In genomic region chr12:28415755-28416154, GRCh38 we compare ENCODE assay signal across 15 cellular contexts.
DNase-seq lines count a peak whose midpoint lies in the region; ATAC-seq and TF ChIP-seq lines count a peak whose summit lies in the region.
"Had no signal": no experiment of that assay in that cellular context is flagged by ENCODE, and none has a peak within 500 bp of the region (broad histone marks: within the 10 kb centered on the region; RNA-seq: fewer than 3 reads in every experiment).

No MANE protein-coding gene starts in this region.

- no peaks in the 10 kb centered on the region for H3K36me3 ChIP-seq in colonic mucosa

- TF ChIP-seq CTCF in colonic mucosa (IDR thresholded peaks at IDR 0.05), result no peak

- POLR2A ChIA-PET in activated CD4-positive, alpha-beta T cell treated with anti-CD3 and anti-CD28 coated beads for 36 hours (lab: Charles Lee), result no interaction called here

- no peak for ATAC-seq in activated CD4-positive, alpha-beta T cell treated with anti-CD3 and anti-CD28 coated beads for 36 hours
- ATAC-seq: CD8-positive, alpha-beta T cell had no signal

- no peaks in the 10 kb centered on the region for H3K27me3 ChIP-seq in colonic mucosa

- H3K27ac Mint-ChIP-seq in activated CD4-positive, alpha-beta T cell treated with anti-CD3 and anti-CD28 coated beads for 36 hours, result no peak overlapping the region
- H3K27ac Mint-ChIP-seq: activated naive CD8-positive, alpha-beta T cell treated with anti-CD3 and anti-CD28 coated beads, Interleukin-2, amount 10 ng/mL, durations not matched to agents 7 days and 5 days; CD8-positive, alpha-beta T cell had no signal

- no peaks in the 10 kb centered on the region for H3K4me1 ChIP-seq in colonic mucosa

- peak; percentile 88 for DNase-seq in EH (ENCODE audit: low read depth)
- peak; percentile 71 for DNase-seq in RKO (ENCODE audit: low spot score)
- DNase-seq in epithelial cell of prostate (ENCODE audit: low read depth, low spot score), result peak; percentile 0
- DNase-seq in non-pigmented ciliary epithelial cell (ENCODE audit: low read depth), result peak; percentile 67
- DNase-seq in activated CD4-positive, alpha-beta T cell treated with anti-CD3 and anti-CD28 coated beads for 36 hours, result no peak
- no peak for DNase-seq in GM19240 (ENCODE audit: insufficient read length, low spot score)
- DNase-seq in colonic mucosa, result no peak
- DNase-seq in NCI-H524 (lab: John Stamatoyannopoulos, UW), result no peak
- DNase-seq: activated naive CD8-positive, alpha-beta T cell treated with anti-CD3 and anti-CD28 coated beads, Interleukin-2, amount 10 ng/mL, durations not matched to agents 7 days and 5 days; CD8-positive, alpha-beta T cell; islet precursor cell; NCI-H2107; PC-9; stimulated activated CD4-positive, alpha-beta T cell treated with anti-CD3 and anti-CD28 coated beads, Interleukin-15, amount 100 ng/mL, for 24 hours had no signal

- peaks cover 21% of the 10 kb centered on the region for H3K36me3 Mint-ChIP-seq in activated CD4-positive, alpha-beta T cell treated with anti-CD3 and anti-CD28 coated beads for 36 hours (ENCODE audit: low read depth)

- peaks cover 4% of the 10 kb centered on the region for H3K4me1 Mint-ChIP-seq in activated CD4-positive, alpha-beta T cell treated with anti-CD3 and anti-CD28 coated beads for 36 hours
- H3K4me1 Mint-ChIP-seq: activated naive CD8-positive, alpha-beta T cell treated with anti-CD3 and anti-CD28 coated beads, Interleukin-2, amount 10 ng/mL, durations not matched to agents 7 days and 5 days; neural crest cell had no signal

- H3K27ac ChIP-seq in epithelial cell of prostate (no peak overlapping the region), colonic mucosa (no peak overlapping the region)
- H3K27ac ChIP-seq: PC-9 had no signal

- no peaks in the 10 kb centered on the region for H3K9me3 Mint-ChIP-seq in activated CD4-positive, alpha-beta T cell treated with anti-CD3 and anti-CD28 coated beads for 36 hours (ENCODE audit: low read depth)

- H3K9ac ChIP-seq in colonic mucosa (ENCODE audit: low read depth in 2 of 2, low read length in 2 of 2), result no peak overlapping the region

- no peak overlapping the region for H3K4me3 ChIP-seq in colonic mucosa
- H3K4me3 ChIP-seq: PC-9 had no signal

- no peak overlapping the region for H3K4me3 Mint-ChIP-seq in activated CD4-positive, alpha-beta T cell treated with anti-CD3 and anti-CD28 coated beads for 36 hours
- H3K4me3 Mint-ChIP-seq: activated naive CD8-positive, alpha-beta T cell treated with anti-CD3 and anti-CD28 coated beads, Interleukin-2, amount 10 ng/mL, durations not matched to agents 7 days and 5 days; CD8-positive, alpha-beta T cell; neural crest cell had no signal

- no peaks in the 10 kb centered on the region for H3K27me3 Mint-ChIP-seq in activated CD4-positive, alpha-beta T cell treated with anti-CD3 and anti-CD28 coated beads for 36 hours
- H3K27me3 Mint-ChIP-seq: activated naive CD8-positive, alpha-beta T cell treated with anti-CD3 and anti-CD28 coated beads, Interleukin-2, amount 10 ng/mL, durations not matched to agents 7 days and 5 days had no signal

- no peaks in the 10 kb centered on the region for H3K9me3 ChIP-seq in colonic mucosa

- intact Hi-C loops in activated CD4-positive, alpha-beta T cell treated with anti-CD3 and anti-CD28 coated beads for 36 hours (cut with DNase I, micrococcal nuclease), result no loop called here
- intact Hi-C loops in colonic mucosa (cut with DNase I), result no loop called here

- CTCF ChIA-PET in activated CD4-positive, alpha-beta T cell treated with anti-CD3 and anti-CD28 coated beads for 36 hours (lab: Charles Lee), result interaction anchor here (1.1 kb wide), 1 partner anchor 10 kb away, joined by 4 read pairs; no protein-coding TSS in a partner anchor

Comparison
In these comparisons a context has a peak if more than half of its experiments do, and no peak if none do; other contexts are left out.
1. DNase-seq: peak in EH (single experiment), RKO (single experiment), epithelial cell of prostate (single experiment) and non-pigmented ciliary epithelial cell (single experiment); none in activated CD4-positive, alpha-beta T cell treated with anti-CD3 and anti-CD28 coated beads for 36 hours (single experiment), GM19240 (single experiment), colonic mucosa (single experiment) and NCI-H524 (0 of 2).